3 cellular contexts compared by ENCODE assay signal in the genomic region with DNA sequence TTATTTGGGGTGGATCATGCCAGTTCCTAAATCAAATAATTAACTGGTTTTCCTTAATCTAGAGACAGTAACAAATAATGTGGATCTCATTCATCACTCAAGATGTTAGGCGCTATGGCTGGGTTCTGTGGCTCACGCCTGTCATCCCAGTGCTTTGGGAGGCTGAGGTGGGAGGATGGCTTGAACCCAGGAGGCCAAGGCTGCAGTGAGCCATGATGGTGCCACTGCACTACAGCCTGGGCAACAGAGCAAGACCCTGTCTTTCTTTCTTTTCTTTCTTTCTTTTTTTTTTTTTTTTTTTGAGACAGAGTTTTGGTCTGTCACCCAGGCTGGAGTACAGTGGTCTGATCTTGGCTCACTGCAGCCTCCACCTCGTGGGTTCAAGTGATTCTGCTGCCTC.
TF ChIP-seq lines count a peak whose summit lies in the region.

No MANE protein-coding gene starts in this region.

TF ChIP-seq in HEK293, 187 proteins besides CTCF, POLR2A, EP300 and RAD21:
- peak; percentile 80 for TF ChIP-seq ZNF121 (tag by site-specific recombination; IDR thresholded peaks at IDR 0.05)
TF ChIP-seq in HEK293: peak in this region for 1; not testable (repeated sequence) for 186.

TF ChIP-seq in WTC11, 78 proteins besides CTCF, POLR2A, EP300 and RAD21:
- TF ChIP-seq ZNF121 (CRISPR knock-in tag; IDR thresholded peaks at IDR 0.05), result peak; percentile 89
TF ChIP-seq in WTC11: peak in this region for 1; not testable (repeated sequence) for 77.

TF ChIP-seq in K562, 482 proteins besides CTCF, POLR2A, EP300 and RAD21:
- TF ChIP-seq ZNF121 (CRISPR knock-in tag; conservative IDR thresholded peaks at IDR 0.05), result peak; percentile 83
